In the genomic region with DNA sequence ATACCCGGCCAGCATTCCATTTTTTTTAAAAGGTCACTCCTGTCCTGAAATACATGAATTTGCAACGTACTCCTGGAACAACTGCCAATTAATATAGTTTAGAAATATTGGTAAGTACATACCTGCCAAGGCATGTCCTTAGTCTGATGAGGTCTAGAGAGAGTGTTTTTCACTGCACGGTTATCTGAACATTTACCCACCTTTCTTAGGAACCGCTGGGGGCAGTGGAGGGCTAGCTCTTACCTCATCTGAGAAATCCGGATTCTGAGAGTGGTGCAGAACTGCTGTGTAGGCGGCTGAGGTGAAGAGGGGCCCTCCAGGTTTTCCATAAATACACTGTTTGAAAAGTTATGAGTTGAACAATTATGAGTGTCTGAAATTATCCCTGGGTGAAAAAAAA, we compare ENCODE assay signal across 14 cellular contexts.
A peak's percentile ranks its signal among the peaks of the same experiment; 100 is the strongest.
DNase-seq lines count a peak whose midpoint lies in the region; ATAC-seq and TF ChIP-seq lines count a peak whose summit lies in the region.
"Had no signal": no experiment of that assay in that cellular context is flagged by ENCODE, and none has a peak within 500 bp of the region (broad histone marks: within the 10 kb centered on the region; RNA-seq: fewer than 3 reads in every experiment).

No MANE protein-coding gene starts in this region.

- intact Hi-C loops in CD4-positive, alpha-beta T cell (cut with DNase I, micrococcal nuclease) = loop anchor here in 1 of 2 experiments (10.0 kb wide), 1 partner anchor 54 kb away; no protein-coding TSS in a partner anchor
- intact Hi-C loops in left ventricle myocardium inferior (cut with micrococcal nuclease) = no loop called here

- no peaks in the 10 kb centered on the region for H3K27me3 ChIP-seq in CD4-positive, alpha-beta T cell (ENCODE audit: control insufficient read depth, insufficient read depth, low read length)
- no peaks in the 10 kb centered on the region for H3K27me3 ChIP-seq in foreskin keratinocyte
- no peaks in the 10 kb centered on the region for H3K27me3 ChIP-seq in left ventricle myocardium inferior (ENCODE audit: low read depth)
- H3K27me3 ChIP-seq: breast epithelium had no signal

- no peak for ATAC-seq in CD4-positive, alpha-beta T cell (ENCODE audit: poor library complexity)
- peak; percentile 81 for ATAC-seq in foreskin keratinocyte

- no peak for TF ChIP-seq CTCF in CD4-positive, alpha-beta T cell (IDR thresholded peaks at IDR 0.05)
- TF ChIP-seq CTCF in GM20000 (IDR thresholded peaks at IDR 0.05; ENCODE audit: extremely low read depth, missing control alignments) = no peak
- peak; percentile 31; the same call in 1 of the 2 replicates for TF ChIP-seq CTCF in RWPE1 (conservative IDR thresholded peaks at IDR 0.05; ENCODE audit: low read depth)
- TF ChIP-seq CTCF in foreskin keratinocyte (conservative IDR thresholded peaks at IDR 0.05) = peak; percentile 65
- TF ChIP-seq CTCF in left ventricle myocardium inferior (IDR thresholded peaks at IDR 0.05; ENCODE audit: borderline replicate concordance) = no peak

- no peaks in the 10 kb centered on the region for H3K9me3 ChIP-seq in CD4-positive, alpha-beta T cell (ENCODE audit: control insufficient read depth, low read length)
- H3K9me3 ChIP-seq in left ventricle myocardium inferior (replicated peaks) = no peaks in the 10 kb centered on the region
- H3K9me3 ChIP-seq: breast epithelium had no signal

- no peaks in the 10 kb centered on the region for H3K27me3 Mint-ChIP-seq in CD4-positive, alpha-beta T cell
- H3K27me3 Mint-ChIP-seq: B cell had no signal

- DNase-seq in CD4-positive, alpha-beta T cell = no peak
- DNase-seq in GM20000 (ENCODE audit: low spot score) = peak; percentile 10
- DNase-seq in RWPE1 (ENCODE audit: low spot score) = no peak
- peak in 1 of 2 donors; percentile 63 for DNase-seq in foreskin keratinocyte
- no peak for DNase-seq in globus pallidus (ENCODE audit: low spot score)
- DNase-seq in left ventricle myocardium inferior = no peak
- DNase-seq in superior temporal gyrus (ENCODE audit: extremely low spot score) = no peak
- no peak for DNase-seq in NCI-H1417 treated with DMSO at 0.1 percent for 48 hours (lab: John Stamatoyannopoulos, UW)
- DNase-seq: activated effector memory CD4-positive, alpha-beta T cell treated with Interleukin-2 at 50 U/mL for 16 hours; GDM1 had no signal

- H3K4me3 Mint-ChIP-seq in CD4-positive, alpha-beta T cell = no peak overlapping the region
- H3K4me3 Mint-ChIP-seq: B cell had no signal

- H3K27ac ChIP-seq in CD4-positive, alpha-beta T cell (ENCODE audit: low read depth, low read length) = no peak overlapping the region
- H3K27ac ChIP-seq in RWPE1 (peak overlapping the region; percentile 79), foreskin keratinocyte (no peak overlapping the region), left ventricle myocardium inferior (replicated peaks) (no peak overlapping the region)
- H3K27ac ChIP-seq: epithelial cell of prostate, parathyroid adenoma had no signal

- CTCF ChIA-PET in CD4-positive, alpha-beta T cell (lab: Charles Lee) = interaction anchor here (1.0 kb wide), 1 partner anchor 19 kb away, joined by 3 read pairs; no protein-coding TSS in a partner anchor
- CTCF ChIA-PET in RWPE1 (lab: Yijun Ruan, JAX) = interaction anchor here (0.6 to 1.1 kb wide), 2 partner anchors 12 to 150 kb away, joined by 4 to 5 read pairs; no protein-coding TSS in a partner anchor

- H3K36me3 Mint-ChIP-seq in CD4-positive, alpha-beta T cell (ENCODE audit: low read depth) = peaks cover 97% of the 10 kb centered on the region

- POLR2A ChIA-PET in CD4-positive, alpha-beta T cell (lab: Charles Lee) = no interaction called here
- POLR2A ChIA-PET in RWPE1 (lab: Yijun Ruan, JAX; ENCODE audit: low non-redundant PET) = no interaction called here

- H3K4me3 ChIP-seq in left ventricle myocardium inferior = no peak overlapping the region
- H3K4me3 ChIP-seq: breast epithelium had no signal

- peak overlapping the region; percentile 47 for H3K27ac Mint-ChIP-seq in CD4-positive, alpha-beta T cell
- H3K27ac Mint-ChIP-seq: B cell had no signal

- no peaks in the 10 kb centered on the region for H3K4me1 ChIP-seq in foreskin keratinocyte
- no peaks in the 10 kb centered on the region for H3K4me1 ChIP-seq in left ventricle myocardium inferior
- H3K4me1 ChIP-seq: breast epithelium, parathyroid adenoma had no signal

- peaks cover 5% of the 10 kb centered on the region for H3K4me1 Mint-ChIP-seq in CD4-positive, alpha-beta T cell (ENCODE audit: low read depth)
- H3K4me1 Mint-ChIP-seq: B cell had no signal

- H3K9me3 Mint-ChIP-seq in CD4-positive, alpha-beta T cell = no peaks in the 10 kb centered on the region

- no peaks in the 10 kb centered on the region for H3K36me3 ChIP-seq in left ventricle myocardium inferior
- H3K36me3 ChIP-seq: breast epithelium had no signal

Comparison
In these comparisons a context has a peak if more than half of its experiments do, and no peak if none do; other contexts are left out.
1. CTCF ChIP-seq: peak in RWPE1 (single experiment) and foreskin keratinocyte (single experiment); none in CD4-positive, alpha-beta T cell (single experiment), GM20000 (single experiment) and left ventricle myocardium inferior (single experiment).